ENCODE assay signal across 1 cellular context in genomic region chr1:153545067-153546055, GRCh38.
TF ChIP-seq lines count a peak whose summit lies in the region.

S100A4 (minus strand) TSS chr1:153545806; CDS start chr1:153544794, 1,012 bp downstream.

TF ChIP-seq in HepG2, 621 proteins besides CTCF, POLR2A, EP300 and RAD21 (continued from another document and continues in another):
- TF ChIP-seq ZNF431 (CRISPR knock-in tag; IDR thresholded peaks at IDR 0.05; ENCODE audit: borderline replicate concordance, low read depth) (no peak), CREB3 (CRISPR knock-in tag; IDR thresholded peaks at IDR 0.05) (no peak), ZNF746 (CRISPR knock-in tag; IDR thresholded peaks at IDR 0.05) (no peak), ERF (CRISPR knock-in tag; IDR thresholded peaks at IDR 0.05) (peak; percentile 38; the same call in 1 of the 2 replicates), ZSCAN22 (CRISPR knock-in tag; IDR thresholded peaks at IDR 0.05) (no peak), DNMT3B (CRISPR knock-in tag; conservative IDR thresholded peaks at IDR 0.05) (no peak), ZNF414 (CRISPR knock-in tag; IDR thresholded peaks at IDR 0.05) (peak; percentile 49; the same call in 1 of the 2 replicates), EEA1 (CRISPR knock-in tag; IDR thresholded peaks at IDR 0.05; ENCODE audit: borderline replicate concordance) (0 out of 2 replicates have a peak, but pooled peaks have one; percentile 51), IRF2 (CRISPR knock-in tag; IDR thresholded peaks at IDR 0.05) (peak; percentile 31; the same call in 1 of the 2 replicates), PAXIP1 (CRISPR knock-in tag; conservative IDR thresholded peaks at IDR 0.05) (peak; percentile 64), ZNF276 (CRISPR knock-in tag; IDR thresholded peaks at IDR 0.05; ENCODE audit: low read depth) (peak; percentile 65; the same call in 1 of the 2 replicates), ZNF207 (IDR thresholded peaks at IDR 0.05; ENCODE audit: borderline replicate concordance) (no peak), ZC3H4 (CRISPR knock-in tag; IDR thresholded peaks at IDR 0.05; ENCODE audit: borderline replicate concordance) (0 out of 2 replicates have a peak, but pooled peaks have one; percentile 47), ZNF333 (CRISPR knock-in tag; IDR thresholded peaks at IDR 0.05; ENCODE audit: borderline replicate concordance) (no peak), ZNF629 (CRISPR knock-in tag; conservative IDR thresholded peaks at IDR 0.05) (no peak), ZNF709 (CRISPR knock-in tag; IDR thresholded peaks at IDR 0.05) (0 out of 2 replicates have a peak, but pooled peaks have one; percentile 14), ZNF749 (CRISPR knock-in tag; IDR thresholded peaks at IDR 0.05; ENCODE audit: borderline replicate concordance) (no peak), NCOA2 (CRISPR knock-in tag; IDR thresholded peaks at IDR 0.05) (no peak), ZKSCAN8 (CRISPR knock-in tag; IDR thresholded peaks at IDR 0.05; ENCODE audit: borderline replicate concordance) (0 out of 2 replicates have a peak, but pooled peaks have one; percentile 35), THAP11 (CRISPR knock-in tag; IDR thresholded peaks at IDR 0.05) (0 out of 2 replicates have a peak, but pooled peaks have one; percentile 37), IRX3 (CRISPR knock-in tag; IDR thresholded peaks at IDR 0.05; ENCODE audit: borderline replicate concordance, low read depth) (no peak), HNRNPL (IDR thresholded peaks at IDR 0.05; ENCODE audit: low read depth, low read length) (peak; percentile 98), HNF4A (CRISPR knock-in tag; IDR thresholded peaks at IDR 0.05) (0 out of 2 replicates have a peak, but pooled peaks have one; percentile 25), ZNF556 (CRISPR knock-in tag; IDR thresholded peaks at IDR 0.05; ENCODE audit: borderline replicate concordance) (no peak), DMAP1 (CRISPR knock-in tag; IDR thresholded peaks at IDR 0.05) (peak; percentile 57; the same call in 1 of the 2 replicates), AFF4 (CRISPR knock-in tag; IDR thresholded peaks at IDR 0.05) (no peak), ZNF441 (CRISPR knock-in tag; IDR thresholded peaks at IDR 0.05; ENCODE audit: borderline replicate concordance) (no peak), TMF1 (CRISPR knock-in tag; IDR thresholded peaks at IDR 0.05; ENCODE audit: low read depth) (0 out of 2 replicates have a peak, but pooled peaks have one; percentile 28), E2F5 (CRISPR knock-in tag; conservative IDR thresholded peaks at IDR 0.05) (0 out of 2 replicates have a peak, but pooled peaks have one; percentile 31), ZBTB26 (CRISPR knock-in tag; IDR thresholded peaks at IDR 0.05; ENCODE audit: borderline replicate concordance) (peak; percentile 43; the same call in 1 of the 2 replicates), THAP9 (CRISPR knock-in tag; IDR thresholded peaks at IDR 0.05; ENCODE audit: borderline replicate concordance) (no peak), ZNF331 (CRISPR knock-in tag; IDR thresholded peaks at IDR 0.05) (0 out of 2 replicates have a peak, but pooled peaks have one; percentile 60), RBM22 (optimal IDR thresholded peaks at IDR 0.05; ENCODE audit: low read length) (no peak), ZNF607 (CRISPR knock-in tag; IDR thresholded peaks at IDR 0.05; ENCODE audit: borderline replicate concordance) (no peak), THAP7 (CRISPR knock-in tag; IDR thresholded peaks at IDR 0.05) (no peak), XRCC5 (optimal IDR thresholded peaks at IDR 0.05; ENCODE audit: low read length) (peak; percentile 90), SP5 (CRISPR knock-in tag; IDR thresholded peaks at IDR 0.05; ENCODE audit: borderline replicate concordance, low read depth) (peak; percentile 79; the same call in 1 of the 2 replicates), ELF3 (CRISPR knock-in tag; IDR thresholded peaks at IDR 0.05) (0 out of 2 replicates have a peak, but pooled peaks have one; percentile 12), ZFP91 (CRISPR knock-in tag; IDR thresholded peaks at IDR 0.05; ENCODE audit: borderline replicate concordance) (peak; percentile 59; the same call in 1 of the 2 replicates), MTF2 (CRISPR knock-in tag; IDR thresholded peaks at IDR 0.05; ENCODE audit: borderline replicate concordance) (no peak), CBFB (CRISPR knock-in tag; IDR thresholded peaks at IDR 0.05) (no peak), ZNF30 (CRISPR knock-in tag; IDR thresholded peaks at IDR 0.05) (no peak), RBFOX2 (IDR thresholded peaks at IDR 0.05; ENCODE audit: low read depth, low read length) (peak; percentile 71)
